ENCODE assay signal across 26 cellular contexts in genomic region chr16:61879-62281, GRCh38. TPM values are rescaled to one million over a fixed set of nuclear protein-coding genes. Genes with fewer than 3 reads are reported as not detected.
"Had no signal": no experiment of that assay in that cellular context is flagged by ENCODE, and none has a peak within 500 bp of the region (broad histone marks: within the 10 kb centered on the region; RNA-seq: fewer than 3 reads in every experiment).

No MANE protein-coding gene starts in this region.

- H3K4me3 ChIP-seq: coronary artery, esophagus squamous epithelium, heart right ventricle, left lung, lower lobe of right lung, prostate gland, tibial artery had no signal

- H3K36me3 Mint-ChIP-seq: naive thymus-derived CD8-positive, alpha-beta T cell had no signal

- H3K27ac Mint-ChIP-seq: effector memory CD8-positive, alpha-beta T cell; naive thymus-derived CD8-positive, alpha-beta T cell; nephron progenitor cell; stimulated activated effector memory CD8-positive, alpha-beta T cell treated with anti-CD3 and anti-CD28 coated beads, Interleukin-12 subunit alpha, Interleukin-12 subunit beta, amount 100 ng/mL, for 72 hours; type B pancreatic cell had no signal

- H3K9me3 ChIP-seq: esophagus squamous epithelium, heart right ventricle, left lung, lower lobe of right lung, prostate gland, testis, tibial artery had no signal

- DNase-seq: dermis blood vessel endothelial cell; effector memory CD8-positive, alpha-beta T cell; erythroblast; esophagus squamous epithelium; foreskin melanocyte; glutamatergic neuron; heart right ventricle; hippocampal formation; naive thymus-derived CD8-positive, alpha-beta T cell; nephron progenitor cell; small intestine; stimulated activated CD4-positive, alpha-beta T cell treated with anti-CD3 and anti-CD28 coated beads, Interleukin-12 subunit alpha, Interleukin-12 subunit beta, amount 100 ng/mL, for 4 hours; stimulated activated CD4-positive, alpha-beta T cell treated with anti-CD3 and anti-CD28 coated beads, Interleukin-1b, Interleukin-23, amount 100 ng/mL, for 48 hours; stimulated activated CD4-positive, alpha-beta T cell treated with anti-CD3 and anti-CD28 coated beads, Interleukin-4, amount 100 ng/mL, for 1 hour; stimulated activated naive CD8-positive, alpha-beta T cell treated with anti-CD3 and anti-CD28 coated beads, Interleukin-15, Interleukin-2, amounts not matched to agents 100 U/mL and 50 U/mL, for 24 hours; testis had no signal

- H3K4me3 Mint-ChIP-seq: central memory CD8-positive, alpha-beta T cell; effector memory CD8-positive, alpha-beta T cell; naive thymus-derived CD8-positive, alpha-beta T cell; nephron progenitor cell; stimulated activated effector memory CD8-positive, alpha-beta T cell treated with anti-CD3 and anti-CD28 coated beads, Interleukin-12 subunit alpha, Interleukin-12 subunit beta, amount 100 ng/mL, for 72 hours; type B pancreatic cell had no signal

- H3K27me3 ChIP-seq: esophagus squamous epithelium, heart right ventricle, left lung, testis, tibial artery had no signal

- ATAC-seq: effector memory CD8-positive, alpha-beta T cell; heart right ventricle; left cardiac atrium; left lung; lower lobe of right lung; naive thymus-derived CD8-positive, alpha-beta T cell; right cardiac atrium; stimulated activated effector memory CD8-positive, alpha-beta T cell treated with anti-CD3 and anti-CD28 coated beads, Interleukin-12 subunit alpha, Interleukin-12 subunit beta, amount 100 ng/mL, for 72 hours; stimulated activated naive CD8-positive, alpha-beta T cell treated with anti-CD3 and anti-CD28 coated beads, Interleukin-15, Interleukin-2, amounts not matched to agents 100 U/mL and 50 U/mL, for 24 hours had no signal

- H3K9me3 Mint-ChIP-seq: central memory CD8-positive, alpha-beta T cell; effector memory CD8-positive, alpha-beta T cell; naive thymus-derived CD8-positive, alpha-beta T cell; nephron progenitor cell; stimulated activated effector memory CD8-positive, alpha-beta T cell treated with anti-CD3 and anti-CD28 coated beads, Interleukin-12 subunit alpha, Interleukin-12 subunit beta, amount 100 ng/mL, for 72 hours; type B pancreatic cell had no signal

- H3K27me3 Mint-ChIP-seq: central memory CD8-positive, alpha-beta T cell; effector memory CD8-positive, alpha-beta T cell; type B pancreatic cell had no signal

- H3K27ac ChIP-seq: coronary artery, esophagus squamous epithelium, heart right ventricle, left lung, lower lobe of right lung, prostate gland, testis, tibial artery had no signal

RNA-seq across cellular contexts. Expression of gene RHBDF1, which starts 10.6 kb away (rescaled TPM):
- total RNA-seq: naive thymus-derived CD8-positive, alpha-beta T cell had no signal
